ENCODE assay signal across 19 cellular contexts in the genomic region with DNA sequence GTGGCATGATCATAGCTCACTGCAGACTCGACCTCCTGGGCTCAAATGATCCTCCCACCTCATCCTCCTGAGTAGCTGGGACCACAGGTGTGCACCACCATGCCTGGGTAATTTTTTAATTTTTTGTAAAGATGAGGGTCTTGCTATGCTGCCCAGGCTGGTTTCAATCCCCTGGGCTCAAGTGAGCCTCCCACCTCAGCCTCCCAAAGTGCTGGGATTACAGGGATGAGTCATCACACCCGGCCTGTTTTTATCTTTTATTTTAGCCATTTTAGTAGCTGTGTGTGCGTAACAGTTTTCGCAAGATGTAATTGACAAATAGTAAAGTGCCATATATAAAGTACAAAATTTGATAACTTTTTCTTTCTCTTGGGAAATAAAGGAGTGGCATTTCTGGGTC. TPM values are rescaled to one million over a fixed set of nuclear protein-coding genes. Genes with fewer than 3 reads are reported as not detected.
"Had no signal": no experiment of that assay in that cellular context is flagged by ENCODE, and none has a peak within 500 bp of the region (broad histone marks: within the 10 kb centered on the region; RNA-seq: fewer than 3 reads in every experiment).

No MANE protein-coding gene starts in this region.

- H3K27me3 ChIP-seq: upper lobe of left lung had no signal

- H3K4me3 ChIP-seq: coronary artery, lower lobe of right lung, spleen, thoracic aorta, upper lobe of left lung had no signal

- H3K9me3 Mint-ChIP-seq: activated B cell treated with CpG ODN at 0.5 μM for 24 hours; activated CD4-positive, alpha-beta memory T cell treated with anti-CD3 and anti-CD28 coated beads, Interleukin-2, amount 10 ng/mL, durations not matched to agents 7 days and 5 days; activated naive CD4-positive, alpha-beta T cell treated with anti-CD3 and anti-CD28 coated beads for 36 hours; activated naive CD8-positive, alpha-beta T cell treated with anti-CD3 and anti-CD28 coated beads, Interleukin-2, amount 50 U/mL, for 24 hours; activated T-cell treated with anti-CD3 and anti-CD28 coated beads, Interleukin-2, amount 50 U/mL, for 24 hours; nephron; stimulated activated naive B cell treated with anti-CD40 and anti-IgM and Interleukin-4, amounts not matched to agents 10 μg/mL and 1 μg/mL and 100 μg/mL, for 72 hours had no signal

- H3K4me3 Mint-ChIP-seq: activated B cell treated with CpG ODN at 0.5 μM for 24 hours; activated CD4-positive, alpha-beta memory T cell treated with anti-CD3 and anti-CD28 coated beads, Interleukin-2, amount 10 ng/mL, durations not matched to agents 7 days and 5 days; activated naive CD4-positive, alpha-beta T cell treated with anti-CD3 and anti-CD28 coated beads for 36 hours; activated naive CD8-positive, alpha-beta T cell treated with anti-CD3 and anti-CD28 coated beads, Interleukin-2, amount 50 U/mL, for 24 hours; activated T-cell treated with anti-CD3 and anti-CD28 coated beads, Interleukin-2, amount 50 U/mL, for 24 hours; nephron; stimulated activated naive B cell treated with anti-CD40 and anti-IgM and Interleukin-4, amounts not matched to agents 10 μg/mL and 1 μg/mL and 100 μg/mL, for 72 hours had no signal

- DNase-seq: activated B cell treated with CpG ODN at 0.5 μM for 24 hours; activated CD4-positive, alpha-beta memory T cell treated with anti-CD3 and anti-CD28 coated beads, Interleukin-2, amount 10 ng/mL, durations not matched to agents 7 days and 5 days; activated CD4-positive, alpha-beta T cell treated with anti-CD3 and anti-CD28 coated beads for 48 hours; activated naive CD4-positive, alpha-beta T cell treated with anti-CD3 and anti-CD28 coated beads for 36 hours; activated naive CD8-positive, alpha-beta T cell treated with anti-CD3 and anti-CD28 coated beads, Interleukin-2, amount 50 U/mL, for 24 hours; activated T-cell treated with anti-CD3 and anti-CD28 coated beads, Interleukin-2, amount 50 U/mL, for 24 hours; aorta; erythroblast; hypothalamus; lower lobe of right lung; nucleus accumbens; spleen; stimulated activated naive B cell treated with anti-CD40 and anti-IgM and Interleukin-4, amounts not matched to agents 10 μg/mL and 1 μg/mL and 100 μg/mL, for 72 hours; upper lobe of left lung had no signal

- H3K27ac Mint-ChIP-seq: activated B cell treated with CpG ODN at 0.5 μM for 24 hours; activated CD4-positive, alpha-beta memory T cell treated with anti-CD3 and anti-CD28 coated beads, Interleukin-2, amount 10 ng/mL, durations not matched to agents 7 days and 5 days; activated naive CD4-positive, alpha-beta T cell treated with anti-CD3 and anti-CD28 coated beads for 36 hours; activated naive CD8-positive, alpha-beta T cell treated with anti-CD3 and anti-CD28 coated beads, Interleukin-2, amount 50 U/mL, for 24 hours; activated T-cell treated with anti-CD3 and anti-CD28 coated beads, Interleukin-2, amount 50 U/mL, for 24 hours; stimulated activated naive B cell treated with anti-CD40 and anti-IgM and Interleukin-4, amounts not matched to agents 10 μg/mL and 1 μg/mL and 100 μg/mL, for 72 hours had no signal

- H3K9me3 ChIP-seq: lower lobe of right lung, spleen, thoracic aorta, upper lobe of left lung had no signal

- H3K27ac ChIP-seq: coronary artery, lower lobe of right lung, thoracic aorta, upper lobe of left lung had no signal

- H3K36me3 Mint-ChIP-seq: stimulated activated naive B cell treated with anti-CD40 and anti-IgM and Interleukin-4, amounts not matched to agents 10 μg/mL and 1 μg/mL and 100 μg/mL, for 72 hours had no signal

- H3K36me3 ChIP-seq: lower lobe of right lung, spleen, thoracic aorta, upper lobe of left lung had no signal

- ATAC-seq: activated naive CD8-positive, alpha-beta T cell treated with anti-CD3 and anti-CD28 coated beads, Interleukin-2, amount 50 U/mL, for 24 hours; stimulated activated naive B cell treated with anti-CD40 and anti-IgM and Interleukin-4, amounts not matched to agents 10 μg/mL and 1 μg/mL and 100 μg/mL, for 72 hours had no signal

RNA-seq across cellular contexts. Expression of a gene that starts 21.4 kb away (rescaled TPM):
- total RNA-seq: frontal cortex had no signal
- polyA plus RNA-seq: keratinocyte had no signal
